In genomic region chr11:65260756-65261590, GRCh38 we compare ENCODE assay signal across 1 cellular context.
TF ChIP-seq lines count a peak whose summit lies in the region.

No MANE protein-coding gene starts in this region.

TF ChIP-seq in SK-N-SH treated with all-trans-retinoic acid at 6 μM for 48 hours, 23 proteins besides CTCF, POLR2A, EP300 and RAD21 (continued from another document):
- TF ChIP-seq POU6F1 (CRISPR knock-in tag; IDR thresholded peaks at IDR 0.05; ENCODE audit: borderline replicate concordance, low read depth): no peak
- no peak for TF ChIP-seq CSDC2 (CRISPR knock-in tag; IDR thresholded peaks at IDR 0.05)
- TF ChIP-seq ZFP3 (CRISPR knock-in tag; IDR thresholded peaks at IDR 0.05): no peak; the same call in 1 of the 2 replicates
TF ChIP-seq in SK-N-SH treated with all-trans-retinoic acid at 6 μM for 48 hours: peak in this region for 0.
